Comparison of ENCODE assay signal across 1 cellular context in the genomic region with DNA sequence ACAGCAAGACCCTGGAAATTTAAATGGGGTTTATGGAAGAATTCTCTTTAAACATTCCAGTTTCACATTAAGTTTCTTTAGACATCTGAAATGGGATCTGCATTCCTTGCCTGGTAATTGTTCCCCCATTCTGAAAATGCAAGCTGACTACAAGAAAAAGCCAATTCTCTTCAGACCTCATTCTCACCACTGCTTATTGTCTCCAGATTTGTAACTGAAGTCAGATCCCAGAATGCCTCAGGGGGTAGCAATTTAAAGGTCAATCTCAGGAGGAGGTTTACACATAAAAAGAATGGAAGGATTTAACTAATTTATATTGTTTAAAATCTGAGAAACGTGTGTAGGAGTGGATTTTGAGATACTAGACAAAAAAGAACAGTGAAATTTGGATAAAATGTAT.
TF ChIP-seq lines count a peak whose summit lies in the region.

No MANE protein-coding gene starts in this region.

TF ChIP-seq in SK-N-SH, 30 proteins besides CTCF, POLR2A, EP300 and RAD21:
- TF ChIP-seq RFX5 (IDR thresholded peaks at IDR 0.05; ENCODE audit: low read length) (no peak), TCF12 (IDR thresholded peaks at IDR 0.05) (0 out of 2 replicates have a peak, but pooled peaks have one; percentile 13), JUND (IDR thresholded peaks at IDR 0.05) (0 out of 2 replicates have a peak, but pooled peaks have one; percentile 19)
